In the genomic region with DNA sequence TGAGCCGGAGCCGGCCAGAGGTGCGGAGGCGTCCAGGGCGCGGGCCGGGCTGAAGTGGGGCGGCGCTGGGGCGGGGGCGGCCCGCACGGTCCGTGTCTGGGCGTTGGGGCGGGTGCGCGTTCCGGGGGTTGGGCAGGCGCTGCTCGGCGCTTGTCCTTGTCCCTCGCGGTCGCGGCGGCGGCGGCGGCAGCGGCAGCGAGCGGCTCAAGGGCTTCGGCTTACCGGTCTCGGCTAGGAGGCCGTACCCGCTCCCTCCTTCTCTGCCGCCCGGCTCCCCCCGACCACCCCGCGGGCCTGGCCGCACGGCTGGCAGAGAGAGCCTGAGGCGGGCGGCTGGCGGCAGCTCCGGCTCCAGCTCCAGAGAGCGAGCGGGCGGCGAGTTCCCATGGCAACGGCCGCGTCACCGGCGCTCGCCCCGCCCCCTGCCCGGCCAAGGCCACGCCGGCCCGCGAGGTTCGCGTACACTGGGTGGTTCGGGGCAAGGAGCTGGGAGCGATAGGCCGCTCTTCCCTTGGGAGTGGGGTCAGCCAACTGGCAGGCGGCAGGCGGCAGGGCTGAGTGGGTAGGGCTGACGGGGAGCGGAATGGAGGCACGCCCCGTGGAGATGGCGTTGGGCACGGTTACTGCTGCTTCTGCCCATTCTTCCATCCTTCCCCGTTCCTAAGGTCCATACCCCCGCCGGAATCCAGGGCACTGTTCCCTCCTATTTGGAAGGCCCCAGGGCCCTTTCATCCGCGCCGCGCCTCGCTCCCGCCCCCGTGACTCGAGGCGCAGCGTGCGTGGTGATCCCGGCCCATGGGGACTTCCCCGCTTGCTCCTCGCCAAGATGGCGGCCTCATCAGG, we compare ENCODE assay signal across 8 cellular contexts. TPM values are rescaled to one million over a fixed set of nuclear protein-coding genes. Genes with fewer than 3 reads are reported as not detected.
A peak's percentile ranks its signal among the peaks of the same experiment; 100 is the strongest.
DNase-seq lines count a peak whose midpoint lies in the region; ATAC-seq lines count a peak whose summit lies in the region.

A gene with protein sequence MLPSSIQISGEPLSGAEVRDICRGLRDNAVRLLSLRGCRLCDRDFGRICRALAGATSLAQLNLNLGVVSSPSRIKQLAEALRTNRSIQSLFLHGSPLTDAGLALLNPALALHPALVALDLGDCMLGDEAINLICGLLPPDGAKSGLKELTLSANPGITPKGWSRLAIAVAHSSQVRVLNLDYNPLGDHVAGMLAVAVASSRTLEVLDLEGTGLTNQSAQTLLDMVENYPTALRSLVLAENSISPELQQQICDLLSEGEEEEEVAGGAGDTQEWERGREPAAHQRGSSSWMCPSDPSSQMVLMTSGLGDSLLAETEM (minus strand): TSS at position 363 of the 843 bp plus-strand sequence. CDS start 561 bp downstream, outside the sequence.

- ATAC-seq in GM19351 (IDR thresholded peaks at IDR 0.05; ENCODE audit: unreplicated experiment), result peak; percentile 71

- H3K27me3 ChIP-seq in BLaER1 treated with 17β-estradiol and CSF1 and Interleukin-3, amounts not matched to agents 10 nM and 100 nM, result peaks cover 32 to 39% (median 36%) of the 10 kb centered on the region in 11 experiments
- H3K27me3 ChIP-seq in HUES6 (ENCODE audit: control insufficient read depth, insufficient read depth, low read length), result peaks cover 30% of the 10 kb centered on the region

- peaks cover 52 to 59% (median 55%) of the 10 kb centered on the region in 11 experiments for H3K36me3 ChIP-seq in BLaER1 treated with 17β-estradiol and CSF1 and Interleukin-3, amounts not matched to agents 10 nM and 100 nM
- peaks cover 44% of the 10 kb centered on the region for H3K36me3 ChIP-seq in HUES6 (ENCODE audit: control insufficient read depth, insufficient read depth, low read length)

- peak within 1 kb of the TSS; percentile 88 to 99 (median 97) for H3K4me2 ChIP-seq in BLaER1 treated with 17β-estradiol and CSF1 and Interleukin-3, amounts not matched to agents 10 nM and 100 nM

- H3K9ac ChIP-seq in BLaER1 treated with 17β-estradiol and CSF1 and Interleukin-3, amounts not matched to agents 10 nM and 100 nM, result peak within 1 kb of the TSS; percentile 60 to 79 (median 72); a peak in 21 of 22 replicates
- peak within 1 kb of the TSS; percentile 55 for H3K9ac ChIP-seq in HUES6 (ENCODE audit: low read length)

- DNase-seq in SK-N-DZ (ENCODE audit: low spot score), result peak; percentile 72
- DNase-seq in activated naive CD4-positive, alpha-beta T cell treated with anti-CD3 and anti-CD28 coated beads, Interleukin-2, amount 50 U/mL, for 16 hours, result peak; percentile 76
- DNase-seq in glomerular visceral epithelial cell (ENCODE audit: extremely low spot score), result peak; percentile 82
- DNase-seq in occipital lobe (lab: John Stamatoyannopoulos, UW), result peak; percentile 71
- peak in 45 of 49 donors; percentile 34 to 93 (median 73) for DNase-seq in substantia nigra (lab: John Stamatoyannopoulos, UW)

- peaks cover 38 to 99% (median 80%) of the 10 kb centered on the region in 11 experiments; a peak in 20 of 22 replicates for H4K20me1 ChIP-seq in BLaER1 treated with 17β-estradiol and CSF1 and Interleukin-3, amounts not matched to agents 10 nM and 100 nM

- H3K4me3 ChIP-seq in BLaER1 treated with 17β-estradiol and CSF1 and Interleukin-3, amounts not matched to agents 10 nM and 100 nM, result peak within 1 kb of the TSS; percentile 60 to 80 (median 68)
- H3K4me3 ChIP-seq in HUES6 (ENCODE audit: low read depth, low read length), result peak within 1 kb of the TSS; percentile 91

- H3K9me3 ChIP-seq in BLaER1 treated with 17β-estradiol and CSF1 and Interleukin-3, amounts not matched to agents 10 nM and 100 nM (replicated peaks in 1 of 11), result no peaks in the 10 kb centered on the region
- H3K9me3 ChIP-seq in HUES6 (ENCODE audit: control insufficient read depth, insufficient read depth, low read depth, low read length), result no peaks in the 10 kb centered on the region

- no peak within 1 kb of the TSS; a peak in 2 of 22 replicates for H3K27ac ChIP-seq in BLaER1 treated with 17β-estradiol and CSF1 and Interleukin-3, amounts not matched to agents 10 nM and 100 nM
- H3K27ac ChIP-seq in HUES6 (ENCODE audit: low read depth, low read length), result no peak within 1 kb of the TSS
- peak within 1 kb of the TSS; percentile 26 for H3K27ac ChIP-seq in substantia nigra (ENCODE audit: low read depth, low read length, poor library complexity, severe bottlenecking)

- peaks cover 56 to 79% (median 69%) of the 10 kb centered on the region in 10 experiments for H3K4me1 ChIP-seq in BLaER1 treated with 17β-estradiol and CSF1 and Interleukin-3, amounts not matched to agents 10 nM and 100 nM
- H3K4me1 ChIP-seq in HUES6 (ENCODE audit: control insufficient read depth, insufficient read depth, low read length), result peaks cover 20% of the 10 kb centered on the region

RNA-seq across cellular contexts. Expression of the gene that starts here (rescaled TPM):
- 0.13 and 0.17 TPM in 2 replicates for polyA plus RNA-seq in SK-N-DZ (2014; cell fraction: cytosol; rRNA removed)
- polyA plus RNA-seq in SK-N-DZ (2014; cell fraction: nucleus; rRNA removed), result 0.16 and 0.38 TPM in 2 replicates
- 2.7 TPM for total RNA-seq in occipital lobe
